13 cellular contexts compared by ENCODE assay signal in genomic region chr20:11178946-11179654, GRCh38.
DNase-seq lines count a peak whose midpoint lies in the region; ATAC-seq, FAIRE-seq and TF ChIP-seq lines count a peak whose summit lies in the region.
"Had no signal": no experiment of that assay in that cellular context is flagged by ENCODE, and none has a peak within 500 bp of the region (broad histone marks: within the 10 kb centered on the region; RNA-seq: fewer than 3 reads in every experiment).

No MANE protein-coding gene starts in this region.

- H3K9me3 Mint-ChIP-seq in MCF 10A (ENCODE audit: unreplicated experiment): no peaks in the 10 kb centered on the region

- no TSS peak for BruUV-seq in MCF 10A (replicated peaks; lab: Mats Ljungman, UMichigan)

- peak; percentile 77 for DNase-seq in MCF 10A (ENCODE audit: unreplicated experiment)
- DNase-seq in breast epithelium (ENCODE audit: low spot score in 2 of 2): no peak
- peak; percentile 29 to 74 for DNase-seq in SW 1271 (lab: John Stamatoyannopoulos, UW)
- DNase-seq in fibroblast of the aortic adventitia (ENCODE audit: low read depth): peak; percentile 62
- peak; percentile 20 for DNase-seq in small intestine
- no peak for DNase-seq in amniotic stem cell (lab: John Stamatoyannopoulos, UW)
- DNase-seq: lower lobe of right lung, NCI-H526 treated with DMSO at 0.1 percent for 48 hours, T-helper 2 cell had no signal

- no peak for TF ChIP-seq POLR2A in breast epithelium (IDR thresholded peaks at IDR 0.05)

- no peak for FAIRE-seq in small intestine (lab: Jason Lieb, UNC)
- FAIRE-seq: frontal cortex had no signal

- ATAC-seq in HG03108 (IDR thresholded peaks at IDR 0.05; ENCODE audit: unreplicated experiment): no peak
- ATAC-seq in GM19328 (IDR thresholded peaks at IDR 0.05; ENCODE audit: unreplicated experiment): no peak
- ATAC-seq: lower lobe of right lung had no signal

- no peaks in the 10 kb centered on the region for H3K9me3 ChIP-seq in breast epithelium
- H3K9me3 ChIP-seq in small intestine (ENCODE audit: control insufficient read depth, low read depth): no peaks in the 10 kb centered on the region
- H3K9me3 ChIP-seq: lower lobe of right lung had no signal

- H3K27me3 Mint-ChIP-seq in MCF 10A (ENCODE audit: insufficient read depth, unreplicated experiment): no peaks in the 10 kb centered on the region

- H3K36me3 Mint-ChIP-seq in MCF 10A (ENCODE audit: insufficient read depth, unreplicated experiment): no peaks in the 10 kb centered on the region

- intact Hi-C loops in MCF 10A (cut with micrococcal nuclease): loop anchor here (10.0 kb wide), 1 partner anchor 174 kb away; no protein-coding TSS in a partner anchor
- intact Hi-C loops in breast epithelium (cut with DNase I; ENCODE audit: low total_unique reads): no loop called here

- CTCF ChIA-PET in MCF 10A (lab: Yijun Ruan, JAX): interaction anchor here (0.6 to 3.6 kb wide), 11 partner anchors 11 to 1773 kb away, joined by 3 to 13 read pairs (median 3); no protein-coding TSS in a partner anchor

- H3K36me3 ChIP-seq in breast epithelium: no peaks in the 10 kb centered on the region
- H3K36me3 ChIP-seq in small intestine (ENCODE audit: control insufficient read depth in 2 of 2, insufficient read depth in 2 of 2, low read length in 2 of 2): no peaks in the 10 kb centered on the region
- H3K36me3 ChIP-seq: lower lobe of right lung had no signal

- TF ChIP-seq CTCF in MCF 10A (IDR thresholded peaks at IDR 0.05; ENCODE audit: unreplicated experiment) (peak; percentile 20), breast epithelium (IDR thresholded peaks at IDR 0.05) (no peak), fibroblast of the aortic adventitia (IDR thresholded peaks at IDR 0.05; ENCODE audit: insufficient read depth, low read length) (no peak)

- H3K27ac Mint-ChIP-seq in MCF 10A (ENCODE audit: low read depth, unreplicated experiment): no peak overlapping the region

- H3K4me1 Mint-ChIP-seq in MCF 10A (ENCODE audit: insufficient read depth, unreplicated experiment): peaks cover 10% of the 10 kb centered on the region

- H3K4me3 ChIP-seq in breast epithelium: no peak overlapping the region
- H3K4me3 ChIP-seq in fibroblast of the aortic adventitia (ENCODE audit: low read depth, low read length): no peak overlapping the region
- H3K4me3 ChIP-seq in small intestine (ENCODE audit: low read depth in 1 of 2, low read length in 2 of 2): no peak overlapping the region
- H3K4me3 ChIP-seq: lower lobe of right lung had no signal

- H3K27ac ChIP-seq in breast epithelium: peak overlapping the region in 1 of 2 donors; percentile 27
- H3K27ac ChIP-seq in small intestine (ENCODE audit: low read depth in 1 of 2, low read length in 1 of 2): no peak overlapping the region
- H3K27ac ChIP-seq: 22Rv1, lower lobe of right lung had no signal

- POLR2A ChIA-PET in MCF 10A (lab: Yijun Ruan, JAX): interaction anchor here (0.6 to 2.1 kb wide), 8 partner anchors 8 to 513 kb away, joined by 3 to 14 read pairs (median 4); partner anchors contain the start of gene JAG1

- no peaks in the 10 kb centered on the region for H3K4me1 ChIP-seq in breast epithelium
- H3K4me1 ChIP-seq in small intestine (ENCODE audit: control insufficient read depth in 2 of 2, insufficient read depth in 1 of 2, low read depth in 1 of 2, low read length in 1 of 2): no peaks in the 10 kb centered on the region
- H3K4me1 ChIP-seq: lower lobe of right lung had no signal

- H3K27me3 ChIP-seq in breast epithelium: no peaks in the 10 kb centered on the region
- H3K27me3 ChIP-seq in small intestine (ENCODE audit: control insufficient read depth in 2 of 2, insufficient read depth in 2 of 2, low read length in 2 of 2): no peaks in the 10 kb centered on the region

- H3K4me3 Mint-ChIP-seq in MCF 10A (ENCODE audit: unreplicated experiment): no peak overlapping the region

- WGBS in small intestine, 3 donors: 73 to 78% (median 75%) methylated on average over 3 of the region's 3 CpGs

Comparison
In these comparisons a context has a peak if more than half of its experiments do, and no peak if none do; other contexts are left out.
1. DNase-seq: peak in MCF 10A (single experiment), SW 1271 (2 of 2), fibroblast of the aortic adventitia (single experiment) and small intestine (single experiment); none in breast epithelium (0 of 2) and amniotic stem cell (single experiment).